ENCODE assay signal across 8 cellular contexts in the genomic region with DNA sequence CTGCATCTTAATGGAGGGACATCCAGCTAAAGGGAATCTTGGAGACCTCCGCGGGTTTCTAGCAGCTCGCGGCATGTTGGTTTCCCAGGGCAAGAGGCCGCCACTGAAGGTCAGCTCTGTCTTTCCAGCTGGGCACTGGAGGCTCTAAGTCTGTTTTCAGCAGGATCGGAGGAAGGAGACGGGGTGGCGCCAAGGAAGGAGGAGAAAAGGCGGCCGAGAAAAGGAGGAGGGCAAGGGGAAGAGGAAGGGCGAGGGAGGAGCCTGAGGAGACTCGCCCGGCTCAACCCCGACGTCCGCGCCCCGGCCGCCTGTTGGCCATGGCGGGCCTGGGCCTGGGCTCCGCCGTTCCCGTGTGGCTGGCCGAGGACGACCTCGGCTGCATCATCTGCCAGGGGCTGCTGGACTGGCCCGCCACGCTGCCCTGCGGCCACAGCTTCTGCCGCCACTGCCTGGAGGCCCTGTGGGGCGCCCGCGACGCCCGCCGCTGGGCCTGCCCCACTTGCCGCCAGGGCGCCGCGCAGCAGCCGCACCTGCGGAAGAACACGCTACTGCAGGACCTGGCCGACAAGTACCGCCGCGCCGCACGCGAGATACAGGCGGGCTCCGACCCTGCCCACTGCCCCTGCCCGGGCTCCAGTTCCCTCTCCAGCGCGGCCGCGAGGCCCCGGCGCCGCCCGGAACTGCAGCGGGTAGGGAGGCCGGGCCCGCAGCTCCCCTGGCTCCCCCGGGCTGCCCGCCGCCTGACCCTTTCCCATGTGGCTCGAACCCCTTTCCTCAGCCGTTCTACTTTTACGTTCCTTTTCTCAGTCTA. TPM values are rescaled to one million over a fixed set of nuclear protein-coding genes. Genes with fewer than 3 reads are reported as not detected.
DNase-seq lines count a peak whose midpoint lies in the region; ATAC-seq, FAIRE-seq and TF ChIP-seq lines count a peak whose summit lies in the region.

A gene with protein sequence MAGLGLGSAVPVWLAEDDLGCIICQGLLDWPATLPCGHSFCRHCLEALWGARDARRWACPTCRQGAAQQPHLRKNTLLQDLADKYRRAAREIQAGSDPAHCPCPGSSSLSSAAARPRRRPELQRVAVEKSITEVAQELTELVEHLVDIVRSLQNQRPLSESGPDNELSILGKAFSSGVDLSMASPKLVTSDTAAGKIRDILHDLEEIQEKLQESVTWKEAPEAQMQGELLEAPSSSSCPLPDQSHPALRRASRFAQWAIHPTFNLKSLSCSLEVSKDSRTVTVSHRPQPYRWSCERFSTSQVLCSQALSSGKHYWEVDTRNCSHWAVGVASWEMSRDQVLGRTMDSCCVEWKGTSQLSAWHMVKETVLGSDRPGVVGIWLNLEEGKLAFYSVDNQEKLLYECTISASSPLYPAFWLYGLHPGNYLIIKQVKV (plus strand): TSS at position 283 of the 811 bp plus-strand sequence. CDS start 35 bp downstream, at position 318.

- H3K27me3 Mint-ChIP-seq in activated CD4-positive, alpha-beta memory T cell treated with anti-CD3 and anti-CD28 coated beads, Interleukin-2, amount 10 ng/mL, durations not matched to agents 7 days and 5 days, result peaks cover 4% of the 10 kb centered on the region

- peak; percentile 66 for DNase-seq in GM12892 (ENCODE audit: insufficient read length)
- peak; percentile 13 for DNase-seq in NCI-H446 treated with DMSO at 0.1 percent for 48 hours (lab: John Stamatoyannopoulos, UW)
- peak; percentile 70 for DNase-seq in activated CD4-positive, alpha-beta memory T cell treated with anti-CD3 and anti-CD28 coated beads, Interleukin-2, amount 10 ng/mL, durations not matched to agents 7 days and 5 days
- peak; percentile 29 for DNase-seq in effector CD4-positive, alpha-beta T cell
- DNase-seq in lower lobe of right lung, result peak; percentile 90
- peak in 2 of 3 donors; percentile 21 to 37 for DNase-seq in stimulated activated CD4-positive, alpha-beta T cell treated with anti-CD3 and anti-CD28 coated beads, TNF-alpha, amount 100 ng/mL, for 1 hour (ENCODE audit: low read depth in 3 of 3, low spot score in 1 of 3)
- no peak for DNase-seq in SW480 (ENCODE audit: low spot score)

- peak; percentile 46 for TF ChIP-seq CTCF in lower lobe of right lung (IDR thresholded peaks at IDR 0.05)

- intact Hi-C loops in lower lobe of right lung (cut with DNase I), result no loop called here

- peak within 1 kb of the TSS; percentile 86 for H3K4me3 Mint-ChIP-seq in activated CD4-positive, alpha-beta memory T cell treated with anti-CD3 and anti-CD28 coated beads, Interleukin-2, amount 10 ng/mL, durations not matched to agents 7 days and 5 days

- H3K9me3 Mint-ChIP-seq in activated CD4-positive, alpha-beta memory T cell treated with anti-CD3 and anti-CD28 coated beads, Interleukin-2, amount 10 ng/mL, durations not matched to agents 7 days and 5 days, result no peaks in the 10 kb centered on the region

- peak within 1 kb of the TSS; percentile 84 for H3K27ac Mint-ChIP-seq in activated CD4-positive, alpha-beta memory T cell treated with anti-CD3 and anti-CD28 coated beads, Interleukin-2, amount 10 ng/mL, durations not matched to agents 7 days and 5 days

- H3K4me1 ChIP-seq in lower lobe of right lung, result peaks cover 13% of the 10 kb centered on the region

- POLR2A ChIA-PET in activated CD4-positive, alpha-beta memory T cell treated with anti-CD3 and anti-CD28 coated beads, Interleukin-2, amount 10 ng/mL, durations not matched to agents 7 days and 5 days (lab: Charles Lee), result interaction anchor here (0.8 to 2.9 kb wide), 14 partner anchors 10 to 349 kb away, joined by 3 to 8 read pairs (median 4); a partner anchor contains a TSS

- FAIRE-seq in GM12892 (lab: Jason Lieb, UNC), result peak; percentile 81

- peak; percentile 95 for TF ChIP-seq POLR2A in GM12892 (IDR thresholded peaks at IDR 0.05; ENCODE audit: low read depth, low read length)

- peak within 1 kb of the TSS; percentile 97 for H3K27ac ChIP-seq in lower lobe of right lung

- H3K4me1 Mint-ChIP-seq in activated CD4-positive, alpha-beta memory T cell treated with anti-CD3 and anti-CD28 coated beads, Interleukin-2, amount 10 ng/mL, durations not matched to agents 7 days and 5 days, result peaks cover 44% of the 10 kb centered on the region

- H3K9me3 ChIP-seq in lower lobe of right lung, result no peaks in the 10 kb centered on the region

- H3K27me3 ChIP-seq in lower lobe of right lung (ENCODE audit: low read depth), result no peaks in the 10 kb centered on the region

- ATAC-seq in HG02840 (IDR thresholded peaks at IDR 0.05; ENCODE audit: low FRiP score, unreplicated experiment), result peak; percentile 53
- ATAC-seq in lower lobe of right lung, result peak; percentile 96 to 98

- H3K36me3 ChIP-seq in lower lobe of right lung, result no peaks in the 10 kb centered on the region

- CTCF ChIA-PET in activated CD4-positive, alpha-beta memory T cell treated with anti-CD3 and anti-CD28 coated beads, Interleukin-2, amount 10 ng/mL, durations not matched to agents 7 days and 5 days (lab: Charles Lee), result interaction anchor here (1.1 to 1.3 kb wide), 5 partner anchors 12 to 256 kb away, joined by 3 to 5 read pairs (median 3); no protein-coding TSS in a partner anchor

- H3K36me3 Mint-ChIP-seq in activated CD4-positive, alpha-beta memory T cell treated with anti-CD3 and anti-CD28 coated beads, Interleukin-2, amount 10 ng/mL, durations not matched to agents 7 days and 5 days (ENCODE audit: low read depth), result peaks cover 25% of the 10 kb centered on the region

- peak within 1 kb of the TSS; percentile 84 for H3K4me3 ChIP-seq in lower lobe of right lung

RNA-seq across cellular contexts. Expression of the gene that starts here (rescaled TPM):
- 9.4 TPM for polyA plus RNA-seq in GM12892 (2012; ENCODE audit: missing spikeins)
- 1 to 10 TPM; 9.0 to 9.2 TPM for total RNA-seq in activated CD4-positive, alpha-beta memory T cell treated with anti-CD3 and anti-CD28 coated beads, Interleukin-2, amount 10 ng/mL, durations not matched to agents 7 days and 5 days
- total RNA-seq in lower lobe of right lung, result 29.2 TPM
